17 cellular contexts compared by ENCODE assay signal in genomic region chr1:4265836-4266235, GRCh38.
DNase-seq lines count a peak whose midpoint lies in the region; ATAC-seq and TF ChIP-seq lines count a peak whose summit lies in the region.
"Had no signal": no experiment of that assay in that cellular context is flagged by ENCODE, and none has a peak within 500 bp of the region (broad histone marks: within the 10 kb centered on the region; RNA-seq: fewer than 3 reads in every experiment).

No MANE protein-coding gene starts in this region.

- no peaks in the 10 kb centered on the region; the same call in 1 of the 2 replicates for H4K20me1 ChIP-seq in BLaER1

- no peak overlapping the region for H3K9ac ChIP-seq in BLaER1
- no peak overlapping the region for H3K9ac ChIP-seq in endodermal cell (ENCODE audit: extremely low read depth, low read length, poor library complexity, severe bottlenecking)

- H3K27ac Mint-ChIP-seq in endodermal cell, result no peak overlapping the region
- H3K27ac Mint-ChIP-seq: CD14-positive monocyte; CD4-positive, alpha-beta memory T cell had no signal

- H3K9me3 ChIP-seq in BLaER1 (peaks cover 12% of the 10 kb centered on the region), endodermal cell (ENCODE audit: control insufficient read depth, low read length) (peaks cover 44% of the 10 kb centered on the region)
- H3K9me3 ChIP-seq: BE2C, HAP-1 had no signal

- H3K4me1 ChIP-seq in BLaER1 (peaks cover 38% of the 10 kb centered on the region), endodermal cell (ENCODE audit: control insufficient read depth, insufficient read depth, low read length) (no peaks in the 10 kb centered on the region)
- H3K4me1 ChIP-seq: BE2C, HAP-1 had no signal

- peaks cover 6% of the 10 kb centered on the region for H3K4me1 Mint-ChIP-seq in endodermal cell
- H3K4me1 Mint-ChIP-seq: CD14-positive monocyte had no signal

- no peak overlapping the region for H3K4me3 Mint-ChIP-seq in endodermal cell
- H3K4me3 Mint-ChIP-seq: CD14-positive monocyte; CD4-positive, alpha-beta memory T cell had no signal

- H3K4me3 ChIP-seq in BLaER1 (no peak overlapping the region), endodermal cell (ENCODE audit: low read length) (peak overlapping the region; percentile 47)
- H3K4me3 ChIP-seq: HAP-1, K562 had no signal

- no peak for ATAC-seq in HG03442 (IDR thresholded peaks at IDR 0.05; ENCODE audit: unreplicated experiment)
- ATAC-seq: K562 had no signal

- H3K4me2 ChIP-seq in BLaER1, result peak overlapping the region; percentile 29

- no peaks in the 10 kb centered on the region for H3K27me3 ChIP-seq in BLaER1
- no peaks in the 10 kb centered on the region for H3K27me3 ChIP-seq in endodermal cell (ENCODE audit: control insufficient read depth, insufficient read depth, low read length, poor library complexity, severe bottlenecking)
- H3K27me3 ChIP-seq: BE2C had no signal

- H3K9me3 Mint-ChIP-seq in endodermal cell, result peaks cover 31% of the 10 kb centered on the region

- WGBS in endodermal cell (ENCODE audit: insufficient coverage in 1 of 2, insufficient read length in 1 of 2), 2 experiments, result 89 to 100% methylated on average over 1 of the region's 1 CpG

- TF ChIP-seq CTCF in endodermal cell (conservative IDR thresholded peaks at IDR 0.05), result no peak

- peaks cover 6% of the 10 kb centered on the region for H3K27me3 Mint-ChIP-seq in endodermal cell (ENCODE audit: insufficient read depth)

- DNase-seq in endodermal cell (no peak), medulla oblongata (ENCODE audit: extremely low spot score) (peak; percentile 33), superior temporal gyrus (ENCODE audit: extremely low spot score) (peak; percentile 29), SK-N-DZ (ENCODE audit: low spot score) (no peak)
- no peak for DNase-seq in activated CD4-positive, alpha-beta T cell treated with anti-CD3 and anti-CD28 coated beads, Interleukin-2, amount 50 U/mL, for 48 hours
- DNase-seq: BE2C; CD4-positive, alpha-beta memory T cell; DMS153; DMS79; GDM1; IMR-90 had no signal

- H3K27ac ChIP-seq in BLaER1, result no peak overlapping the region
- H3K27ac ChIP-seq in endodermal cell (ENCODE audit: low read depth, low read length), result no peak overlapping the region
- H3K27ac ChIP-seq: HL-60 had no signal

- H3K36me3 ChIP-seq in BLaER1, result no peaks in the 10 kb centered on the region
- H3K36me3 ChIP-seq in endodermal cell (ENCODE audit: control insufficient read depth, insufficient read depth, low read length), result no peaks in the 10 kb centered on the region
- H3K36me3 ChIP-seq: BE2C, HAP-1 had no signal

- H3K36me3 Mint-ChIP-seq in endodermal cell (ENCODE audit: low read depth), result no peaks in the 10 kb centered on the region
- H3K36me3 Mint-ChIP-seq: CD14-positive monocyte; CD4-positive, alpha-beta memory T cell had no signal

Comparison
In these comparisons a context has a peak if more than half of its experiments do, and no peak if none do; other contexts are left out.
1. DNase-seq: peak in medulla oblongata (single experiment) and superior temporal gyrus (single experiment); none in endodermal cell (single experiment), activated CD4-positive, alpha-beta T cell treated with anti-CD3 and anti-CD28 coated beads, Interleukin-2, amount 50 U/mL, for 48 hours (0 of 2) and SK-N-DZ (single experiment).